1 cellular context compared by ENCODE assay signal in the genomic region with DNA sequence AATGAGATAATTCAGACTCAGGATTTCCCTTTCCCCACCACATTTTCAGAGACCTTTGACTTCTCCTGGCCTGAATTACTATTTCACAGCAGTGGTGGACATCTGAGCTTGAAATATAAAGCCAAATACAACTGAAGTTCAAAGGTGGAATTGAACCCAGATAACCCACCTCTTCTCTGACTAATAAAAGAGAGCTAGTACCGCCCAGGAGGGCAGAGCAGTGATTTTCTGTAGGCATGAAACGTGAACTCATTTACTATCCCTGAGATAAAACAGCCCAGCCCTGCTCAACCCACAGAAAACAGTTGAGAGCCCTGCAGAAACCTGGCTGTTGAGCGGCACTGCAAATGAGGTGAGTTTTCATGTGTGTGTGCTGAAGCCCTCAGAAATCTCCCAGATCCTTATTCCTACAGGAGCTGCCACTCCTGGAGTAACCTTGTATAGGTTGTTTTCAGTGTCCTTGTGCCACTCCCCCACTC.
TF ChIP-seq lines count a peak whose summit lies in the region.

No MANE protein-coding gene starts in this region.

TF ChIP-seq in GM23338, 12 proteins besides CTCF, POLR2A, EP300 and RAD21 (continued from another document):
- TF ChIP-seq, protein P1, sequence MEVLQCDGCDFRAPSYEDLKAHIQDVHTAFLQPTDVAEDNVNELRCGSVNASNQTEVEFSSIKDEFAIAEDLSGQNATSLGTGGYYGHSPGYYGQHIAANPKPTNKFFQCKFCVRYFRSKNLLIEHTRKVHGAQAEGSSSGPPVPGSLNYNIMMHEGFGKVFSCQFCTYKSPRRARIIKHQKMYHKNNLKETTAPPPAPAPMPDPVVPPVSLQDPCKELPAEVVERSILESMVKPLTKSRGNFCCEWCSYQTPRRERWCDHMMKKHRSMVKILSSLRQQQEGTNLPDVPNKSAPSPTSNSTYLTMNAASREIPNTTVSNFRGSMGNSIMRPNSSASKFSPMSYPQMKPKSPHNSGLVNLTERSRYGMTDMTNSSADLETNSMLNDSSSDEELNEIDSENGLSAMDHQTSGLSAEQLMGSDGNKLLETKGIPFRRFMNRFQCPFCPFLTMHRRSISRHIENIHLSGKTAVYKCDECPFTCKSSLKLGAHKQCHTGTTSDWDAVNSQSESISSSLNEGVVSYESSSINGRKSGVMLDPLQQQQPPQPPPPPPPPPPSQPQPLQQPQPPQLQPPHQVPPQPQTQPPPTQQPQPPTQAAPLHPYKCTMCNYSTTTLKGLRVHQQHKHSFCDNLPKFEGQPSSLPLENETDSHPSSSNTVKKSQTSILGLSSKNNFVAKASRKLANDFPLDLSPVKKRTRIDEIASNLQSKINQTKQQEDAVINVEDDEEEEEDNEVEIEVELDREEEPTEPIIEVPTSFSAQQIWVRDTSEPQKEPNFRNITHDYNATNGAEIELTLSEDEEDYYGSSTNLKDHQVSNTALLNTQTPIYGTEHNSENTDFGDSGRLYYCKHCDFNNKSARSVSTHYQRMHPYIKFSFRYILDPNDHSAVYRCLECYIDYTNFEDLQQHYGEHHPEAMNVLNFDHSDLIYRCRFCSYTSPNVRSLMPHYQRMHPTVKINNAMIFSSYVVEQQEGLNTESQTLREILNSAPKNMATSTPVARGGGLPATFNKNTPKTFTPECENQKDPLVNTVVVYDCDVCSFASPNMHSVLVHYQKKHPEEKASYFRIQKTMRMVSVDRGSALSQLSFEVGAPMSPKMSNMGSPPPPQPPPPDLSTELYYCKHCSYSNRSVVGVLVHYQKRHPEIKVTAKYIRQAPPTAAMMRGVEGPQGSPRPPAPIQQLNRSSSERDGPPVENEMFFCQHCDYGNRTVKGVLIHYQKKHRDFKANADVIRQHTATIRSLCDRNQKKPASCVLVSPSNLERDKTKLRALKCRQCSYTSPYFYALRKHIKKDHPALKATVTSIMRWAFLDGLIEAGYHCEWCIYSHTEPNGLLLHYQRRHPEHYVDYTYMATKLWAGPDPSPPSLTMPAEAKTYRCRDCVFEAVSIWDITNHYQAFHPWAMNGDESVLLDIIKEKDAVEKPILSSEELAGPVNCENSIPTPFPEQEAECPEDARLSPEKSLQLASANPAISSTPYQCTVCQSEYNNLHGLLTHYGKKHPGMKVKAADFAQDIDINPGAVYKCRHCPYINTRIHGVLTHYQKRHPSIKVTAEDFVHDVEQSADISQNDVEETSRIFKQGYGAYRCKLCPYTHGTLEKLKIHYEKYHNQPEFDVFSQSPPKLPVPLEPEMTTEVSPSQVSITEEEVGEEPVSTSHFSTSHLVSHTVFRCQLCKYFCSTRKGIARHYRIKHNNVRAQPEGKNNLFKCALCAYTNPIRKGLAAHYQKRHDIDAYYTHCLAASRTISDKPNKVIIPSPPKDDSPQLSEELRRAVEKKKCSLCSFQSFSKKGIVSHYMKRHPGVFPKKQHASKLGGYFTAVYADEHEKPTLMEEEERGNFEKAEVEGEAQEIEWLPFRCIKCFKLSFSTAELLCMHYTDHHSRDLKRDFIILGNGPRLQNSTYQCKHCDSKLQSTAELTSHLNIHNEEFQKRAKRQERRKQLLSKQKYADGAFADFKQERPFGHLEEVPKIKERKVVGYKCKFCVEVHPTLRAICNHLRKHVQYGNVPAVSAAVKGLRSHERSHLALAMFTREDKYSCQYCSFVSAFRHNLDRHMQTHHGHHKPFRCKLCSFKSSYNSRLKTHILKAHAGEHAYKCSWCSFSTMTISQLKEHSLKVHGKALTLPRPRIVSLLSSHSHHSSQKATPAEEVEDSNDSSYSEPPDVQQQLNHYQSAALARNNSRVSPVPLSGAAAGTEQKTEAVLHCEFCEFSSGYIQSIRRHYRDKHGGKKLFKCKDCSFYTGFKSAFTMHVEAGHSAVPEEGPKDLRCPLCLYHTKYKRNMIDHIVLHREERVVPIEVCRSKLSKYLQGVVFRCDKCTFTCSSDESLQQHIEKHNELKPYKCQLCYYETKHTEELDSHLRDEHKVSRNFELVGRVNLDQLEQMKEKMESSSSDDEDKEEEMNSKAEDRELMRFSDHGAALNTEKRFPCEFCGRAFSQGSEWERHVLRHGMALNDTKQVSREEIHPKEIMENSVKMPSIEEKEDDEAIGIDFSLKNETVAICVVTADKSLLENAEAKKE (CRISPR knock-in tag; IDR thresholded peaks at IDR 0.05): no peak
- TF ChIP-seq ZNF114 (CRISPR knock-in tag; IDR thresholded peaks at IDR 0.05) (no peak), EZH2phosphoT487 (IDR thresholded peaks at IDR 0.05; ENCODE audit: unreplicated experiment) (no peak), CREB1 (CRISPR knock-in tag; IDR thresholded peaks at IDR 0.05; ENCODE audit: low read depth) (no peak), ZNF331 (CRISPR knock-in tag; IDR thresholded peaks at IDR 0.05; ENCODE audit: low read depth) (no peak), NANOG (IDR thresholded peaks at IDR 0.05; ENCODE audit: borderline replicate concordance) (no peak)
- TF ChIP-seq, protein P2, sequence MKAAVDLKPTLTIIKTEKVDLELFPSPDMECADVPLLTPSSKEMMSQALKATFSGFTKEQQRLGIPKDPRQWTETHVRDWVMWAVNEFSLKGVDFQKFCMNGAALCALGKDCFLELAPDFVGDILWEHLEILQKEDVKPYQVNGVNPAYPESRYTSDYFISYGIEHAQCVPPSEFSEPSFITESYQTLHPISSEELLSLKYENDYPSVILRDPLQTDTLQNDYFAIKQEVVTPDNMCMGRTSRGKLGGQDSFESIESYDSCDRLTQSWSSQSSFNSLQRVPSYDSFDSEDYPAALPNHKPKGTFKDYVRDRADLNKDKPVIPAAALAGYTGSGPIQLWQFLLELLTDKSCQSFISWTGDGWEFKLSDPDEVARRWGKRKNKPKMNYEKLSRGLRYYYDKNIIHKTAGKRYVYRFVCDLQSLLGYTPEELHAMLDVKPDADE (IDR thresholded peaks at IDR 0.05): no peak
- TF ChIP-seq, protein P3, sequence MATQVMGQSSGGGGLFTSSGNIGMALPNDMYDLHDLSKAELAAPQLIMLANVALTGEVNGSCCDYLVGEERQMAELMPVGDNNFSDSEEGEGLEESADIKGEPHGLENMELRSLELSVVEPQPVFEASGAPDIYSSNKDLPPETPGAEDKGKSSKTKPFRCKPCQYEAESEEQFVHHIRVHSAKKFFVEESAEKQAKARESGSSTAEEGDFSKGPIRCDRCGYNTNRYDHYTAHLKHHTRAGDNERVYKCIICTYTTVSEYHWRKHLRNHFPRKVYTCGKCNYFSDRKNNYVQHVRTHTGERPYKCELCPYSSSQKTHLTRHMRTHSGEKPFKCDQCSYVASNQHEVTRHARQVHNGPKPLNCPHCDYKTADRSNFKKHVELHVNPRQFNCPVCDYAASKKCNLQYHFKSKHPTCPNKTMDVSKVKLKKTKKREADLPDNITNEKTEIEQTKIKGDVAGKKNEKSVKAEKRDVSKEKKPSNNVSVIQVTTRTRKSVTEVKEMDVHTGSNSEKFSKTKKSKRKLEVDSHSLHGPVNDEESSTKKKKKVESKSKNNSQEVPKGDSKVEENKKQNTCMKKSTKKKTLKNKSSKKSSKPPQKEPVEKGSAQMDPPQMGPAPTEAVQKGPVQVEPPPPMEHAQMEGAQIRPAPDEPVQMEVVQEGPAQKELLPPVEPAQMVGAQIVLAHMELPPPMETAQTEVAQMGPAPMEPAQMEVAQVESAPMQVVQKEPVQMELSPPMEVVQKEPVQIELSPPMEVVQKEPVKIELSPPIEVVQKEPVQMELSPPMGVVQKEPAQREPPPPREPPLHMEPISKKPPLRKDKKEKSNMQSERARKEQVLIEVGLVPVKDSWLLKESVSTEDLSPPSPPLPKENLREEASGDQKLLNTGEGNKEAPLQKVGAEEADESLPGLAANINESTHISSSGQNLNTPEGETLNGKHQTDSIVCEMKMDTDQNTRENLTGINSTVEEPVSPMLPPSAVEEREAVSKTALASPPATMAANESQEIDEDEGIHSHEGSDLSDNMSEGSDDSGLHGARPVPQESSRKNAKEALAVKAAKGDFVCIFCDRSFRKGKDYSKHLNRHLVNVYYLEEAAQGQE (IDR thresholded peaks at IDR 0.05; ENCODE audit: unreplicated experiment): no peak
TF ChIP-seq in GM23338: peak in this region for 0.
